In genomic region chr3:87624860-87625259, GRCh38 we compare ENCODE assay signal across 8 cellular contexts.
"Had no signal": no experiment of that assay in that cellular context is flagged by ENCODE, and none has a peak within 500 bp of the region (broad histone marks: within the 10 kb centered on the region; RNA-seq: fewer than 3 reads in every experiment).

No MANE protein-coding gene starts in this region.

- FAIRE-seq: G401.6, GM12878, GM12891, GM12892, GM18507, GM19239 had no signal

- DNase-seq: GDM1, GF-D8 had no signal

- H3K4me3 ChIP-seq: GM12878 had no signal

- ATAC-seq: GM12878 had no signal
